32 cellular contexts compared by ENCODE assay signal in the genomic region with DNA sequence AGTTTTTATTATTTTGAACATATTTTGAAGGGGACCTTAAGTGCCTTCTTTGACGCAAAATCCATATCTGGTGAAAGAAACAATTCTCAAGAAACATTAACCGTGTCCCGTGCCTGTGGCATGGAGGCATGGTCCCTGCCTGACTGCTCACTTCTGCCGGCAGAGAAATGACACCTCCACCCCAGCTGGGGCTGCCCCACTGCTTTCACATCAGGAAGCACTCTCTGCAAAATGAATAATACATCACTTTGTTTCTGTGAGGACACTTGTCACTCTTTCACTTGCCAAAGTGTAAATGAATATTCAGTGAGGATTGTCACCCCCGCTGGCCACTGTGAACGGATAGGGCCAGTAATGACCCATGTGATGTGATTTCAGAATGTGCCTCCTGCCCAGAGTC. TPM values are rescaled to one million over a fixed set of nuclear protein-coding genes. Genes with fewer than 3 reads are reported as not detected.
DNase-seq lines count a peak whose midpoint lies in the region; ATAC-seq and TF ChIP-seq lines count a peak whose summit lies in the region.
"Had no signal": no experiment of that assay in that cellular context is flagged by ENCODE, and none has a peak within 500 bp of the region (broad histone marks: within the 10 kb centered on the region; RNA-seq: fewer than 3 reads in every experiment).

No MANE protein-coding gene starts in this region.

- H3K4me2 ChIP-seq in OCI-LY3 (ENCODE audit: low read length) = peak overlapping the region; percentile 47
- H3K4me2 ChIP-seq: BLaER1, hepatocyte had no signal

- H4K20me1 ChIP-seq in OCI-LY3 (ENCODE audit: insufficient read depth, low read length) = no peaks in the 10 kb centered on the region
- H4K20me1 ChIP-seq: BLaER1 had no signal

- BruUV-seq in A673 (replicated peaks; lab: Mats Ljungman, UMichigan) = no TSS peak

- intact Hi-C loops in A673 (cut with micrococcal nuclease; ENCODE audit: unreplicated experiment) = loop anchor here (5.0 to 10.0 kb wide), 2 partner anchors 97 to 375 kb away; partner anchors contain the start of gene SEMA6D

- no peak overlapping the region for H2AFZ ChIP-seq in OCI-LY3 (ENCODE audit: low read depth, low read length)
- H2AFZ ChIP-seq: hepatocyte had no signal

- CTCF ChIA-PET in A673 (lab: Charles Lee) = no interaction called here

- ATAC-seq in GM18511 (IDR thresholded peaks at IDR 0.05; ENCODE audit: unreplicated experiment) (peak; percentile 53), HG02885 (IDR thresholded peaks at IDR 0.05; ENCODE audit: poor library complexity, unreplicated experiment) (peak; percentile 60), HG03045 (IDR thresholded peaks at IDR 0.05; ENCODE audit: unreplicated experiment) (no peak)
- ATAC-seq: stimulated activated effector memory CD8-positive, alpha-beta T cell treated with anti-CD3 and anti-CD28 coated beads, Interleukin-12 subunit alpha, Interleukin-12 subunit beta, amount 100 ng/mL, for 72 hours had no signal

- H3K27me3 ChIP-seq in A673 (replicated peaks; ENCODE audit: insufficient read depth, low read depth, low read length, poor library complexity) (no peaks in the 10 kb centered on the region), OCI-LY3 (ENCODE audit: low read depth, low read length) (peaks cover 32% of the 10 kb centered on the region)
- H3K27me3 ChIP-seq: BLaER1, colonic mucosa, hepatocyte, ovary, SJSA1, transverse colon had no signal

- TF ChIP-seq CTCF in A673 (conservative IDR thresholded peaks at IDR 0.05; ENCODE audit: low read depth, low read length) = no peak
- no peak for TF ChIP-seq CTCF in OCI-LY3 (IDR thresholded peaks at IDR 0.05; ENCODE audit: low read depth, low read length)

- H3K4me3 ChIP-seq in A673 (ENCODE audit: low read depth, low read length, poor library complexity, severe bottlenecking) (no peak overlapping the region), OCI-LY3 (ENCODE audit: low read length) (no peak overlapping the region)
- H3K4me3 ChIP-seq: BLaER1, colonic mucosa, hepatocyte, ovary, SJSA1, transverse colon had no signal

- no peaks in the 10 kb centered on the region for H3K79me2 ChIP-seq in OCI-LY3 (ENCODE audit: low read length)
- H3K79me2 ChIP-seq: hepatocyte had no signal

- no peak overlapping the region for H3K9ac ChIP-seq in OCI-LY3 (ENCODE audit: low read length)
- H3K9ac ChIP-seq: BLaER1 had no signal

- DNase-seq in A673 (ENCODE audit: low spot score) (peak; percentile 12), NCI-H1105 treated with DMSO at 0.1 percent for 48 hours (lab: John Stamatoyannopoulos, UW) (no peak), NCI-H146 (lab: John Stamatoyannopoulos, UW) (no peak), NCI-H510A treated with DMSO at 0.1 percent for 48 hours (lab: John Stamatoyannopoulos, UW) (no peak)
- DNase-seq: activated CD4-positive, alpha-beta T cell treated with anti-CD3 and anti-CD28 coated beads, Interleukin-2, amount 10 ng/mL, durations not matched to agents 24 days and 14 days; activated effector memory CD4-positive, alpha-beta T cell treated with Interleukin-2 at 50 U/mL for 16 hours; activated T-cell treated with anti-CD3 and anti-CD28 coated beads, Interleukin-2, amount 50 U/mL, for 1 hour; DMS153; effector CD4-positive, alpha-beta T cell; mammary epithelial cell; NCI-H1694 treated with DMSO at 0.1 percent for 48 hours; NCI-H446 treated with DMSO at 0.1 percent for 48 hours; nephron progenitor cell; ovary; T1000; WERI-Rb-1 had no signal

- no peak overlapping the region for H3K27ac ChIP-seq in A673 (ENCODE audit: low read depth, low read length, poor library complexity, severe bottlenecking)
- H3K27ac ChIP-seq in OCI-LY3 (ENCODE audit: low read length) = no peak overlapping the region
- H3K27ac ChIP-seq: BLaER1, colonic mucosa, hepatocyte, ovary, SJSA1, transverse colon had no signal

- H3K9me3 ChIP-seq in A673 (ENCODE audit: low read depth, low read length, poor library complexity, severe bottlenecking) (no peaks in the 10 kb centered on the region), OCI-LY3 (ENCODE audit: insufficient read depth, low read length) (no peaks in the 10 kb centered on the region)
- H3K9me3 ChIP-seq: BLaER1, colonic mucosa, ovary, SJSA1, transverse colon had no signal

- POLR2A ChIA-PET in A673 (lab: Charles Lee; ENCODE audit: low non-redundant PET) = no interaction called here

- no peaks in the 10 kb centered on the region for H3K36me3 ChIP-seq in A673 (ENCODE audit: insufficient read depth, low read length, poor library complexity, severe bottlenecking)
- H3K36me3 ChIP-seq in OCI-LY3 (replicated peaks; ENCODE audit: low read depth, low read length) = no peaks in the 10 kb centered on the region
- H3K36me3 ChIP-seq: BLaER1, colonic mucosa, ovary, SJSA1, transverse colon, WERI-Rb-1 had no signal

- peaks cover 6% of the 10 kb centered on the region for H3K4me1 ChIP-seq in A673 (ENCODE audit: insufficient read depth, low read length, poor library complexity, severe bottlenecking)
- peaks cover 17% of the 10 kb centered on the region for H3K4me1 ChIP-seq in OCI-LY3 (ENCODE audit: low read length)
- H3K4me1 ChIP-seq: BLaER1, colonic mucosa, SJSA1 had no signal

RNA-seq across cellular contexts. Expression of gene SLC24A5, which starts 31.1 kb away (rescaled TPM):
- total RNA-seq in A673 (2021) = not detected in 2 replicates
- total RNA-seq: activated CD4-positive, alpha-beta T cell treated with anti-CD3 and anti-CD28 coated beads, Interleukin-2, amount 10 ng/mL, durations not matched to agents 24 days and 14 days; activated CD8-positive, alpha-beta memory T cell treated with anti-CD3 and anti-CD28 coated beads for 36 hours; cardiac septum; colonic mucosa; H4; hepatocyte; mammary epithelial cell; OCI-LY7; ovary; renal cortical epithelial cell; SJSA1; subcutaneous adipose tissue; transverse colon had no signal
